8 cellular contexts compared by ENCODE assay signal in genomic region chr3:23915537-23916108, GRCh38. TPM values are rescaled to one million over a fixed set of nuclear protein-coding genes. Genes with fewer than 3 reads are reported as not detected.
DNase-seq lines count a peak whose midpoint lies in the region; ATAC-seq, FAIRE-seq and TF ChIP-seq lines count a peak whose summit lies in the region.

No MANE protein-coding gene starts in this region.

- no peak overlapping the region for H3K27ac ChIP-seq in endodermal cell (ENCODE audit: low read depth, low read length)

- no peak for ATAC-seq in HG03280 (IDR thresholded peaks at IDR 0.05; ENCODE audit: unreplicated experiment)

- H3K4me1 Mint-ChIP-seq in T-helper 2 cell treated with Interferon-gamma antibody and Interleukin-4, amounts not matched to agents 5 μg/mL and 100 μg/mL, for 36 hours (ENCODE audit: low read depth) = peaks cover 31% of the 10 kb centered on the region
- H3K4me1 Mint-ChIP-seq in endodermal cell = peaks cover 34% of the 10 kb centered on the region
- peaks cover 53% of the 10 kb centered on the region for H3K4me1 Mint-ChIP-seq in osteocyte (ENCODE audit: unreplicated experiment)

- H3K36me3 Mint-ChIP-seq in T-helper 2 cell treated with Interferon-gamma antibody and Interleukin-4, amounts not matched to agents 5 μg/mL and 100 μg/mL, for 36 hours (ENCODE audit: low read depth) = peaks cover 36% of the 10 kb centered on the region
- peaks cover 35% of the 10 kb centered on the region for H3K36me3 Mint-ChIP-seq in endodermal cell (ENCODE audit: low read depth)
- H3K36me3 Mint-ChIP-seq in osteocyte (ENCODE audit: unreplicated experiment) = peaks cover 40% of the 10 kb centered on the region

- H3K4me1 ChIP-seq in endodermal cell (ENCODE audit: control insufficient read depth, insufficient read depth, low read length) = no peaks in the 10 kb centered on the region

- no peaks in the 10 kb centered on the region for H3K9me3 ChIP-seq in endodermal cell (ENCODE audit: control insufficient read depth, low read length)

- peaks cover 38% of the 10 kb centered on the region for H3K36me3 ChIP-seq in endodermal cell (ENCODE audit: control insufficient read depth, insufficient read depth, low read length)

- peak overlapping the region; percentile 98 for H3K4me3 Mint-ChIP-seq in T-helper 2 cell treated with Interferon-gamma antibody and Interleukin-4, amounts not matched to agents 5 μg/mL and 100 μg/mL, for 36 hours
- H3K4me3 Mint-ChIP-seq in endodermal cell (peak overlapping the region; percentile 100), osteocyte (ENCODE audit: unreplicated experiment) (peak overlapping the region; percentile 93)

- no peaks in the 10 kb centered on the region for H3K27me3 ChIP-seq in endodermal cell (ENCODE audit: control insufficient read depth, insufficient read depth, low read length, poor library complexity, severe bottlenecking)

- no peak for TF ChIP-seq CTCF in endodermal cell (conservative IDR thresholded peaks at IDR 0.05)
- no peak for TF ChIP-seq CTCF in osteocyte (IDR thresholded peaks at IDR 0.05)

- H3K9me3 Mint-ChIP-seq in T-helper 2 cell treated with Interferon-gamma antibody and Interleukin-4, amounts not matched to agents 5 μg/mL and 100 μg/mL, for 36 hours = no peaks in the 10 kb centered on the region
- no peaks in the 10 kb centered on the region for H3K9me3 Mint-ChIP-seq in endodermal cell
- H3K9me3 Mint-ChIP-seq in osteocyte (ENCODE audit: unreplicated experiment) = no peaks in the 10 kb centered on the region

- H3K4me3 ChIP-seq in endodermal cell (ENCODE audit: low read length) = peak overlapping the region; percentile 95

- TF ChIP-seq POLR2A in GM12892 (IDR thresholded peaks at IDR 0.05; ENCODE audit: low read depth, low read length) = no peak

- no peak overlapping the region for H3K27ac Mint-ChIP-seq in T-helper 2 cell treated with Interferon-gamma antibody and Interleukin-4, amounts not matched to agents 5 μg/mL and 100 μg/mL, for 36 hours
- H3K27ac Mint-ChIP-seq in endodermal cell (no peak overlapping the region), osteocyte (ENCODE audit: unreplicated experiment) (peak overlapping the region; percentile 89)

- peaks cover 20% of the 10 kb centered on the region for H3K27me3 Mint-ChIP-seq in T-helper 2 cell treated with Interferon-gamma antibody and Interleukin-4, amounts not matched to agents 5 μg/mL and 100 μg/mL, for 36 hours (ENCODE audit: low read depth)
- peaks cover 2% of the 10 kb centered on the region for H3K27me3 Mint-ChIP-seq in endodermal cell (ENCODE audit: insufficient read depth)
- H3K27me3 Mint-ChIP-seq in osteocyte (ENCODE audit: unreplicated experiment) = no peaks in the 10 kb centered on the region

- WGBS in endodermal cell (ENCODE audit: insufficient coverage in 1 of 2, insufficient read length in 1 of 2), 2 experiments = 36 to 39% methylated on average over 6 to 7 of the region's 7 CpGs

- FAIRE-seq in GM12892 (lab: Jason Lieb, UNC) = no peak

- peak overlapping the region; percentile 88 for H3K9ac ChIP-seq in endodermal cell (ENCODE audit: extremely low read depth, low read length, poor library complexity, severe bottlenecking)

- DNase-seq in T-helper 2 cell treated with Interferon-gamma antibody and Interleukin-4, amounts not matched to agents 5 μg/mL and 100 μg/mL, for 36 hours (ENCODE audit: low spot score) = no peak
- no peak for DNase-seq in T-helper 2 cell
- peak; percentile 64 for DNase-seq in RKO (ENCODE audit: low spot score)
- no peak for DNase-seq in endodermal cell
- DNase-seq in osteocyte (ENCODE audit: extremely low spot score, unreplicated experiment) = no peak
- no peak for DNase-seq in GM12892 (ENCODE audit: insufficient read length)
- no peak for DNase-seq in GM19240 (ENCODE audit: insufficient read length, low spot score)

RNA-seq across cellular contexts. Expression of gene NKIRAS1, which starts 1.2 kb away (rescaled TPM):
- total RNA-seq in endodermal cell = 1 to 10 TPM; 6.3 to 6.9 TPM
- polyA plus RNA-seq in endodermal cell (2013, experiment 1 of 2) = 11.6 TPM
- 9.2 TPM for polyA plus RNA-seq in endodermal cell (2013, experiment 2 of 2)
- 12.9 and 13.1 TPM in 2 replicates for total RNA-seq in osteocyte
- 8.4 TPM for polyA plus RNA-seq in GM12892 (2012; ENCODE audit: missing spikeins)

RNA-seq across cellular contexts. Expression of gene RPL15, which starts 1.3 kb away (rescaled TPM):
- total RNA-seq in endodermal cell = 1,000 to 10,000 TPM; 2,011 to 2,129 TPM
- 3,347 TPM for polyA plus RNA-seq in endodermal cell (2013, experiment 1 of 2)
- polyA plus RNA-seq in endodermal cell (2013, experiment 2 of 2) = 3,114 TPM
- total RNA-seq in osteocyte = 1,872 and 1,902 TPM in 2 replicates
- 4,883 TPM for polyA plus RNA-seq in GM12892 (2012; ENCODE audit: missing spikeins)

RNA-seq across cellular contexts. Expression of gene NR1D2, which starts 29.5 kb away (rescaled TPM):
- total RNA-seq in endodermal cell (10 to 100 TPM; 22.7 to 30.5 TPM), osteocyte (26.4 and 29.2 TPM in 2 replicates)
- 20.6 TPM for polyA plus RNA-seq in endodermal cell (2013, experiment 1 of 2)
- polyA plus RNA-seq in endodermal cell (2013, experiment 2 of 2) = 21.0 TPM
- 2.7 TPM for polyA plus RNA-seq in GM12892 (2012; ENCODE audit: missing spikeins)
